In the genomic region with DNA sequence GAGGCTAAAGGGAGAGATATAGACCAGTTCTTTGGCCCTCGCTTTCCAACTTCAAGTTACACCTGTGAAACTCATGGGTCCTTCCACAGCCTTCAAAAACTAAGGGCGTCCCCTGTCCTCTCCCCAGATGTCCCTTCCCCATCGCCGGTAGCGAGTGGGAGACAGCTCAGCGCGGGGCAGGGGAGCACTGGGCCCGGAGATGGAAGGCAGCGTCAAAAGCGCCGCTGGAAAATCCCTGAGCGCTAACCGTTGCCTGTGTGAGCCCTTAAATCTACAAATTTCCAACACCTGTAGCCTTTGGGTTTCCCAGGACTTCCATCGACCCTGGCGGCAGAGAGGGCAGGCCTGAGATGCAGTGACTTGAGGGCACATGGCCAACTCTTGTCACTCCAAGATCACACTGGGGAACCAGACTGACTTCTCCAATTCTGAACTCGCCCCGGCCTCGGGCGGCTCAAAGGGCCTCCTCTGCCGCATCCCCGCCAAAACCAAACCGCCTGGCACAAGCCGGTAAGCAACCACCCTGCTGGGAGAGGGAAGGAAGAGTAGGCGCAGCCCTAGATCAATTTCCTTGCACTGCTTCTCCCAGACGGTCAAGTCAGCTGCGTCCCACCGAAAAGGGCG, we compare ENCODE assay signal across 1 cellular context.
TF ChIP-seq lines count a peak whose summit lies in the region.

No MANE protein-coding gene starts in this region.

TF ChIP-seq in SK-N-SH, 30 proteins besides CTCF, POLR2A, EP300 and RAD21 (continued from another document):
- TF ChIP-seq, protein P1, sequence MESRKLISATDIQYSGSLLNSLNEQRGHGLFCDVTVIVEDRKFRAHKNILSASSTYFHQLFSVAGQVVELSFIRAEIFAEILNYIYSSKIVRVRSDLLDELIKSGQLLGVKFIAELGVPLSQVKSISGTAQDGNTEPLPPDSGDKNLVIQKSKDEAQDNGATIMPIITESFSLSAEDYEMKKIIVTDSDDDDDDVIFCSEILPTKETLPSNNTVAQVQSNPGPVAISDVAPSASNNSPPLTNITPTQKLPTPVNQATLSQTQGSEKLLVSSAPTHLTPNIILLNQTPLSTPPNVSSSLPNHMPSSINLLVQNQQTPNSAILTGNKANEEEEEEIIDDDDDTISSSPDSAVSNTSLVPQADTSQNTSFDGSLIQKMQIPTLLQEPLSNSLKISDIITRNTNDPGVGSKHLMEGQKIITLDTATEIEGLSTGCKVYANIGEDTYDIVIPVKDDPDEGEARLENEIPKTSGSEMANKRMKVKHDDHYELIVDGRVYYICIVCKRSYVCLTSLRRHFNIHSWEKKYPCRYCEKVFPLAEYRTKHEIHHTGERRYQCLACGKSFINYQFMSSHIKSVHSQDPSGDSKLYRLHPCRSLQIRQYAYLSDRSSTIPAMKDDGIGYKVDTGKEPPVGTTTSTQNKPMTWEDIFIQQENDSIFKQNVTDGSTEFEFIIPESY (IDR thresholded peaks at IDR 0.05; ENCODE audit: borderline replicate concordance, low read depth): no peak
- TF ChIP-seq POLR2AphosphoS5 (IDR thresholded peaks at IDR 0.05; ENCODE audit: low read depth, low read length) (no peak), FOSL2 (IDR thresholded peaks at IDR 0.05; ENCODE audit: borderline replicate concordance, low read depth) (no peak), MEF2A (IDR thresholded peaks at IDR 0.05; ENCODE audit: borderline replicate concordance, low read depth) (no peak), RCOR1 (IDR thresholded peaks at IDR 0.05; ENCODE audit: low read length) (no peak), TEAD4 (IDR thresholded peaks at IDR 0.05; ENCODE audit: borderline replicate concordance, insufficient read depth) (no peak), FOXJ3 (CRISPR knock-in tag; IDR thresholded peaks at IDR 0.05) (no peak), TCF12 (IDR thresholded peaks at IDR 0.05) (no peak), NFIC (IDR thresholded peaks at IDR 0.05; ENCODE audit: borderline replicate concordance) (no peak), GATA2 (CRISPR knock-in tag; IDR thresholded peaks at IDR 0.05) (no peak)
- TF ChIP-seq, protein P2, sequence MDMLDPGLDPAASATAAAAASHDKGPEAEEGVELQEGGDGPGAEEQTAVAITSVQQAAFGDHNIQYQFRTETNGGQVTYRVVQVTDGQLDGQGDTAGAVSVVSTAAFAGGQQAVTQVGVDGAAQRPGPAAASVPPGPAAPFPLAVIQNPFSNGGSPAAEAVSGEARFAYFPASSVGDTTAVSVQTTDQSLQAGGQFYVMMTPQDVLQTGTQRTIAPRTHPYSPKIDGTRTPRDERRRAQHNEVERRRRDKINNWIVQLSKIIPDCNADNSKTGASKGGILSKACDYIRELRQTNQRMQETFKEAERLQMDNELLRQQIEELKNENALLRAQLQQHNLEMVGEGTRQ (IDR thresholded peaks at IDR 0.05; ENCODE audit: borderline replicate concordance, low read depth, low read length): no peak
- TF ChIP-seq, protein P3, sequence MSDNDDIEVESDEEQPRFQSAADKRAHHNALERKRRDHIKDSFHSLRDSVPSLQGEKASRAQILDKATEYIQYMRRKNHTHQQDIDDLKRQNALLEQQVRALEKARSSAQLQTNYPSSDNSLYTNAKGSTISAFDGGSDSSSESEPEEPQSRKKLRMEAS (IDR thresholded peaks at IDR 0.05; ENCODE audit: low read depth): no peak
- TF ChIP-seq, protein P4, sequence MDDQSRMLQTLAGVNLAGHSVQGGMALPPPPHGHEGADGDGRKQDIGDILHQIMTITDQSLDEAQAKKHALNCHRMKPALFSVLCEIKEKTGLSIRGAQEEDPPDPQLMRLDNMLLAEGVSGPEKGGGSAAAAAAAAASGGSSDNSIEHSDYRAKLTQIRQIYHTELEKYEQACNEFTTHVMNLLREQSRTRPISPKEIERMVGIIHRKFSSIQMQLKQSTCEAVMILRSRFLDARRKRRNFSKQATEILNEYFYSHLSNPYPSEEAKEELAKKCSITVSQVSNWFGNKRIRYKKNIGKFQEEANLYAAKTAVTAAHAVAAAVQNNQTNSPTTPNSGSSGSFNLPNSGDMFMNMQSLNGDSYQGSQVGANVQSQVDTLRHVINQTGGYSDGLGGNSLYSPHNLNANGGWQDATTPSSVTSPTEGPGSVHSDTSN (IDR thresholded peaks at IDR 0.05): no peak
